Comparison of ENCODE assay signal across 18 cellular contexts in the genomic region with DNA sequence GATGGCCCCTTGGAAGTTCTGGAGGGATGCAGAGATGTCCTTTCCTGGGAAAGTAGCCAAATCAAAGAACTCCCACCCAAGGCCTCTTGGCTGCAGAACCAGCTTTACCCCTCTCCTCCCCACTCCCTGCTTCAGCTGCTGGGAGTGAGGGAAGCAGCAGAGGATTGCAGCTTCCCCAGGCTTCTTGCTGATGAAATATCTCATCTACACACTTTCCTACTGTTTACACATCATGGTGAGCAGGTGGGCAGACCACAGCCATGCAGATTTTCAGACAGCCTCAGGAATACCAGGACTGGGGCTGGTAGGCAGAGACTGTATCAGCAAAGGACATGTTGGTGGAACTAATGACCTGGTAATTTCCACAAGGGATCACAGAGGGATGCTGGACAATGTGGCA. TPM values are rescaled to one million over a fixed set of nuclear protein-coding genes. Genes with fewer than 3 reads are reported as not detected.
"Had no signal": no experiment of that assay in that cellular context is flagged by ENCODE, and none has a peak within 500 bp of the region (broad histone marks: within the 10 kb centered on the region; RNA-seq: fewer than 3 reads in every experiment).

No MANE protein-coding gene starts in this region.

- H3K36me3 ChIP-seq: cardiac muscle cell, gastroesophageal sphincter, heart right ventricle, prostate gland, spleen, upper lobe of right lung had no signal

- H3K36me3 Mint-ChIP-seq: activated naive CD8-positive, alpha-beta T cell treated with anti-CD3 and anti-CD28 coated beads, Interleukin-2, amount 10 ng/mL, durations not matched to agents 7 days and 5 days; naive thymus-derived CD4-positive, alpha-beta T cell; T-cell had no signal

- H3K27me3 ChIP-seq: cardiac muscle cell, gastroesophageal sphincter, heart right ventricle, spleen, upper lobe of right lung had no signal

- H3K4me3 ChIP-seq: cardiac muscle cell, gastroesophageal sphincter, heart right ventricle, lung, prostate gland, spleen, upper lobe of right lung had no signal

- H3K9me3 Mint-ChIP-seq: activated naive CD8-positive, alpha-beta T cell treated with anti-CD3 and anti-CD28 coated beads, Interleukin-2, amount 10 ng/mL, durations not matched to agents 7 days and 5 days; naive thymus-derived CD4-positive, alpha-beta T cell; stimulated activated naive CD8-positive, alpha-beta T cell treated with anti-CD3 and anti-CD28 coated beads, Interleukin-15, amount 100 ng/mL, for 72 hours; T-cell had no signal

- ATAC-seq: gastroesophageal sphincter; heart right ventricle; left colon; naive thymus-derived CD4-positive, alpha-beta T cell; right cardiac atrium; stimulated activated naive CD8-positive, alpha-beta T cell treated with anti-CD3 and anti-CD28 coated beads, Interleukin-15, amount 100 ng/mL, for 72 hours; T-cell; upper lobe of right lung had no signal

- H3K27ac Mint-ChIP-seq: activated naive CD8-positive, alpha-beta T cell treated with anti-CD3 and anti-CD28 coated beads, Interleukin-2, amount 10 ng/mL, durations not matched to agents 7 days and 5 days; naive thymus-derived CD4-positive, alpha-beta T cell; stimulated activated naive CD8-positive, alpha-beta T cell treated with anti-CD3 and anti-CD28 coated beads, Interleukin-15, amount 100 ng/mL, for 72 hours; T-cell had no signal

- H3K9me3 ChIP-seq: gastroesophageal sphincter, heart right ventricle, prostate gland, spleen, upper lobe of right lung had no signal

- H3K4me3 Mint-ChIP-seq: activated naive CD8-positive, alpha-beta T cell treated with anti-CD3 and anti-CD28 coated beads, Interleukin-2, amount 10 ng/mL, durations not matched to agents 7 days and 5 days; stimulated activated naive CD8-positive, alpha-beta T cell treated with anti-CD3 and anti-CD28 coated beads, Interleukin-15, amount 100 ng/mL, for 72 hours; T-cell had no signal

- H3K27ac ChIP-seq: cardiac muscle cell, prostate gland, spleen, upper lobe of right lung had no signal

- DNase-seq: activated CD4-positive, alpha-beta T cell treated with anti-CD3 and anti-CD28 coated beads, Interleukin-2, amount 50 U/mL, for 4 hours; activated CD4-positive, CD25-positive, alpha-beta regulatory T cell treated with anti-CD3 and anti-CD28 coated beads, Interleukin-2, amount 50 U/mL, for 72 hours; activated naive CD4-positive, alpha-beta T cell; activated naive CD8-positive, alpha-beta T cell treated with anti-CD3 and anti-CD28 coated beads, Interleukin-2, amount 10 ng/mL, durations not matched to agents 7 days and 5 days; activated T-cell treated with anti-CD3 and anti-CD28 coated beads for 4 hours; heart right ventricle; left colon; naive thymus-derived CD4-positive, alpha-beta T cell; right cardiac atrium; spleen; stimulated activated naive CD8-positive, alpha-beta T cell treated with anti-CD3 and anti-CD28 coated beads, Interleukin-15, amount 100 ng/mL, for 72 hours; T-cell; T-helper 9 cell; upper lobe of right lung had no signal

RNA-seq across cellular contexts. Expression of a gene that starts 32.6 kb away (rescaled TPM):
- total RNA-seq: activated naive CD8-positive, alpha-beta T cell treated with anti-CD3 and anti-CD28 coated beads, Interleukin-2, amount 10 ng/mL, durations not matched to agents 7 days and 5 days had no signal
